ENCODE assay signal across 15 cellular contexts in genomic region chr22:44379817-44380560, GRCh38.
"Had no signal": no experiment of that assay in that cellular context is flagged by ENCODE, and none has a peak within 500 bp of the region (broad histone marks: within the 10 kb centered on the region; RNA-seq: fewer than 3 reads in every experiment).

No MANE protein-coding gene starts in this region.

- H3K27ac ChIP-seq: breast epithelium, skin epidermis, suprapubic skin had no signal

- H3K4me3 Mint-ChIP-seq: activated CD4-positive, alpha-beta T cell treated with anti-CD3 and anti-CD28 coated beads, Interleukin-2, amount 10 ng/mL, durations not matched to agents 7 days and 5 days; immature natural killer cell; naive thymus-derived CD8-positive, alpha-beta T cell; type B pancreatic cell had no signal

- DNase-seq: activated CD4-positive, alpha-beta T cell treated with anti-CD3 and anti-CD28 coated beads, Interleukin-2, amount 10 ng/mL, durations not matched to agents 7 days and 5 days; activated CD8-positive, alpha-beta memory T cell treated with anti-CD3 and anti-CD28 coated beads, Interleukin-2, amount 50 U/mL, for 48 hours; immature natural killer cell; mammary epithelial cell; nucleus accumbens; stimulated activated CD4-positive, alpha-beta T cell treated with anti-CD3 and anti-CD28 coated beads, Interleukin-4, amount 100 ng/mL, for 4 hours; stimulated activated CD8-positive, alpha-beta memory T cell treated with anti-CD3 and anti-CD28 coated beads, Interleukin-4, amount 100 ng/mL, for 48 hours; stimulated activated naive CD8-positive, alpha-beta T cell treated with anti-CD3 and anti-CD28 coated beads, Interleukin-15, Interleukin-2, amounts not matched to agents 100 U/mL and 50 U/mL, for 24 hours had no signal

- H3K36me3 ChIP-seq: breast epithelium, suprapubic skin had no signal

- H3K4me1 Mint-ChIP-seq: activated CD4-positive, alpha-beta T cell treated with anti-CD3 and anti-CD28 coated beads, Interleukin-2, amount 10 ng/mL, durations not matched to agents 7 days and 5 days; immature natural killer cell; naive thymus-derived CD8-positive, alpha-beta T cell had no signal

- H3K27ac Mint-ChIP-seq: activated CD4-positive, alpha-beta T cell treated with anti-CD3 and anti-CD28 coated beads, Interleukin-2, amount 10 ng/mL, durations not matched to agents 7 days and 5 days; immature natural killer cell; naive thymus-derived CD8-positive, alpha-beta T cell; type B pancreatic cell had no signal

- ATAC-seq: esophagus mucosa; mucosa of descending colon; naive thymus-derived CD8-positive, alpha-beta T cell; stimulated activated naive CD8-positive, alpha-beta T cell treated with anti-CD3 and anti-CD28 coated beads, Interleukin-15, Interleukin-2, amounts not matched to agents 100 U/mL and 50 U/mL, for 24 hours had no signal

- H3K4me3 ChIP-seq: breast epithelium, mucosa of descending colon, skin epidermis, suprapubic skin had no signal

- H3K4me1 ChIP-seq: breast epithelium, suprapubic skin had no signal
